17 cellular contexts compared by ENCODE assay signal in genomic region chr3:25621087-25621486, GRCh38.
"Had no signal": no experiment of that assay in that cellular context is flagged by ENCODE, and none has a peak within 500 bp of the region (broad histone marks: within the 10 kb centered on the region; RNA-seq: fewer than 3 reads in every experiment).

No MANE protein-coding gene starts in this region.

- H3K27ac ChIP-seq: brain microvascular endothelial cell, esophagus muscularis mucosa, psoas muscle, SJSA1, spleen, testis, WERI-Rb-1 had no signal

- DNase-seq: activated CD4-positive, alpha-beta T cell treated with anti-CD3 and anti-CD28 coated beads, Interleukin-2, amount 10 ng/mL, durations not matched to agents 7 days and 5 days; activated CD8-positive, alpha-beta memory T cell treated with anti-CD3 and anti-CD28 coated beads, Interleukin-2, amount 10 ng/mL, durations not matched to agents 7 days and 5 days; activated naive CD4-positive, alpha-beta T cell treated with anti-CD3 and anti-CD28 coated beads, Interleukin-2, amount 50 U/mL, for 16 hours; brain microvascular endothelial cell; endodermal cell; glutamatergic neuron; left cardiac atrium; mucosa of descending colon; psoas muscle; spleen; stimulated activated CD4-positive, alpha-beta T cell treated with anti-CD3 and anti-CD28 coated beads, Interleukin-2, amount 100 ng/mL, for 24 hours; stimulated activated naive CD8-positive, alpha-beta T cell treated with anti-CD3 and anti-CD28 coated beads, Interleukin-15, amount 100 ng/mL, for 72 hours; SW 1271; testis; WERI-Rb-1 had no signal

- H3K4me3 ChIP-seq: esophagus muscularis mucosa, mucosa of descending colon, psoas muscle, SJSA1, spleen, testis had no signal

- H3K27me3 ChIP-seq: brain microvascular endothelial cell, esophagus muscularis mucosa, SJSA1, spleen, testis had no signal

- H3K27ac Mint-ChIP-seq: activated CD4-positive, alpha-beta T cell treated with anti-CD3 and anti-CD28 coated beads, Interleukin-2, amount 10 ng/mL, durations not matched to agents 7 days and 5 days; activated CD8-positive, alpha-beta memory T cell treated with anti-CD3 and anti-CD28 coated beads, Interleukin-2, amount 10 ng/mL, durations not matched to agents 7 days and 5 days; endodermal cell had no signal

- H3K9me3 ChIP-seq: esophagus muscularis mucosa, mucosa of descending colon, psoas muscle, SJSA1, spleen, testis had no signal

- H3K9me3 Mint-ChIP-seq: activated CD4-positive, alpha-beta T cell treated with anti-CD3 and anti-CD28 coated beads, Interleukin-2, amount 10 ng/mL, durations not matched to agents 7 days and 5 days; endodermal cell; stimulated activated naive CD8-positive, alpha-beta T cell treated with anti-CD3 and anti-CD28 coated beads, Interleukin-15, amount 100 ng/mL, for 72 hours had no signal

- H3K4me1 Mint-ChIP-seq: activated CD4-positive, alpha-beta T cell treated with anti-CD3 and anti-CD28 coated beads, Interleukin-2, amount 10 ng/mL, durations not matched to agents 7 days and 5 days; activated CD8-positive, alpha-beta memory T cell treated with anti-CD3 and anti-CD28 coated beads, Interleukin-2, amount 10 ng/mL, durations not matched to agents 7 days and 5 days; endodermal cell; stimulated activated naive CD8-positive, alpha-beta T cell treated with anti-CD3 and anti-CD28 coated beads, Interleukin-15, amount 100 ng/mL, for 72 hours had no signal

- H3K4me1 ChIP-seq: esophagus muscularis mucosa, psoas muscle, SJSA1, spleen, testis had no signal

- H3K27me3 Mint-ChIP-seq: activated CD4-positive, alpha-beta T cell treated with anti-CD3 and anti-CD28 coated beads, Interleukin-2, amount 10 ng/mL, durations not matched to agents 7 days and 5 days; activated CD8-positive, alpha-beta memory T cell treated with anti-CD3 and anti-CD28 coated beads, Interleukin-2, amount 10 ng/mL, durations not matched to agents 7 days and 5 days; stimulated activated naive CD8-positive, alpha-beta T cell treated with anti-CD3 and anti-CD28 coated beads, Interleukin-15, amount 100 ng/mL, for 72 hours had no signal

- ATAC-seq: activated CD8-positive, alpha-beta memory T cell treated with anti-CD3 and anti-CD28 coated beads, Interleukin-2, amount 10 ng/mL, durations not matched to agents 7 days and 5 days; left cardiac atrium; mucosa of descending colon; psoas muscle; stimulated activated naive CD8-positive, alpha-beta T cell treated with anti-CD3 and anti-CD28 coated beads, Interleukin-15, amount 100 ng/mL, for 72 hours had no signal

- H3K4me3 Mint-ChIP-seq: activated CD4-positive, alpha-beta T cell treated with anti-CD3 and anti-CD28 coated beads, Interleukin-2, amount 10 ng/mL, durations not matched to agents 7 days and 5 days; activated CD8-positive, alpha-beta memory T cell treated with anti-CD3 and anti-CD28 coated beads, Interleukin-2, amount 10 ng/mL, durations not matched to agents 7 days and 5 days; endodermal cell; stimulated activated naive CD8-positive, alpha-beta T cell treated with anti-CD3 and anti-CD28 coated beads, Interleukin-15, amount 100 ng/mL, for 72 hours had no signal
